ENCODE assay signal across 1 cellular context in genomic region chr13:98173431-98173921, GRCh38.
TF ChIP-seq lines count a peak whose summit lies in the region.

No MANE protein-coding gene starts in this region.

TF ChIP-seq in HepG2, 621 proteins besides CTCF, POLR2A, EP300 and RAD21 (continued from another document and continues in another):
- TF ChIP-seq ATF4 (CRISPR knock-in tag; IDR thresholded peaks at IDR 0.05), result peak in 1 of 2 experiments; percentile 81; a peak in 2 of 4 replicates
- peak; percentile 72 for TF ChIP-seq ATF7 (IDR thresholded peaks at IDR 0.05)
- 0 out of 2 replicates have a peak, but pooled peaks have one; percentile 46 for TF ChIP-seq ATF7 (CRISPR knock-in tag; IDR thresholded peaks at IDR 0.05)
- no peak for TF ChIP-seq ZNF780A (CRISPR knock-in tag; IDR thresholded peaks at IDR 0.05)
- no peak for TF ChIP-seq CBX2 (IDR thresholded peaks at IDR 0.05; ENCODE audit: low read depth, low read length)
- TF ChIP-seq CBX2 (CRISPR knock-in tag; IDR thresholded peaks at IDR 0.05; ENCODE audit: low read depth), result no peak
- TF ChIP-seq ISL2 (CRISPR knock-in tag; IDR thresholded peaks at IDR 0.05), result 0 out of 2 replicates have a peak, but pooled peaks have one; percentile 30
- TF ChIP-seq MTA3 (CRISPR knock-in tag; IDR thresholded peaks at IDR 0.05), result no peak
- no peak for TF ChIP-seq JDP2 (CRISPR knock-in tag; IDR thresholded peaks at IDR 0.05; ENCODE audit: borderline replicate concordance)
- no peak for TF ChIP-seq BRD4 (CRISPR knock-in tag; IDR thresholded peaks at IDR 0.05)
- no peak for TF ChIP-seq ZNF121 (CRISPR knock-in tag; IDR thresholded peaks at IDR 0.05)
- peak; percentile 58; the same call in 1 of the 2 replicates for TF ChIP-seq BORCS8-MEF2B (CRISPR knock-in tag; IDR thresholded peaks at IDR 0.05)
- TF ChIP-seq FOXA1 (IDR thresholded peaks at IDR 0.05), result peak; percentile 73
- TF ChIP-seq FOXA1 (CRISPR knock-in tag; IDR thresholded peaks at IDR 0.05), result peak; percentile 81
- peak; percentile 59; the same call in 1 of the 2 replicates for TF ChIP-seq ZSCAN5A (CRISPR knock-in tag; IDR thresholded peaks at IDR 0.05; ENCODE audit: borderline replicate concordance)
- TF ChIP-seq ZFP36L2 (CRISPR knock-in tag; IDR thresholded peaks at IDR 0.05), result no peak
- no peak for TF ChIP-seq GABPA (IDR thresholded peaks at IDR 0.05; ENCODE audit: low read depth, low read length)
- peak; percentile 63 for TF ChIP-seq GABPA (CRISPR knock-in tag; IDR thresholded peaks at IDR 0.05; ENCODE audit: low read depth)
- TF ChIP-seq ZNF576 (CRISPR knock-in tag; IDR thresholded peaks at IDR 0.05), result no peak
- no peak for TF ChIP-seq REL (CRISPR knock-in tag; conservative IDR thresholded peaks at IDR 0.05)
- TF ChIP-seq MYPOP (CRISPR knock-in tag; IDR thresholded peaks at IDR 0.05), result peak; percentile 66; the same call in 1 of the 2 replicates
- no peak for TF ChIP-seq ASH2L (IDR thresholded peaks at IDR 0.05; ENCODE audit: insufficient read length, low read depth, low read length)
- TF ChIP-seq PRDM4 (CRISPR knock-in tag; IDR thresholded peaks at IDR 0.05; ENCODE audit: borderline replicate concordance), result no peak
- no peak for TF ChIP-seq ZNF737 (CRISPR knock-in tag; IDR thresholded peaks at IDR 0.05; ENCODE audit: borderline replicate concordance)
- TF ChIP-seq STAT6 (CRISPR knock-in tag; IDR thresholded peaks at IDR 0.05; ENCODE audit: borderline replicate concordance), result 0 out of 2 replicates have a peak, but pooled peaks have one; percentile 67
- no peak for TF ChIP-seq NFE2L2 (IDR thresholded peaks at IDR 0.05; ENCODE audit: low read length)
- TF ChIP-seq DMAP1 (CRISPR knock-in tag; IDR thresholded peaks at IDR 0.05), result no peak
- peak; percentile 81 for TF ChIP-seq PHF21A (CRISPR knock-in tag; IDR thresholded peaks at IDR 0.05)
- TF ChIP-seq ZHX1 (CRISPR knock-in tag; IDR thresholded peaks at IDR 0.05; ENCODE audit: low read depth), result no peak
- TF ChIP-seq HDAC1 (CRISPR knock-in tag; IDR thresholded peaks at IDR 0.05), result peak; percentile 72
- no peak for TF ChIP-seq ZNF784 (CRISPR knock-in tag; IDR thresholded peaks at IDR 0.05; ENCODE audit: borderline replicate concordance)
- TF ChIP-seq ZFP37 (CRISPR knock-in tag; IDR thresholded peaks at IDR 0.05; ENCODE audit: borderline replicate concordance), result no peak; the same call in 1 of the 2 replicates
- peak; percentile 44; the same call in 1 of the 2 replicates for TF ChIP-seq MAFF (IDR thresholded peaks at IDR 0.05; ENCODE audit: low read depth, low read length)
- no peak for TF ChIP-seq ZNF318 (CRISPR knock-in tag; IDR thresholded peaks at IDR 0.05)
- peak; percentile 30; the same call in 1 of the 2 replicates for TF ChIP-seq ZNF556 (CRISPR knock-in tag; IDR thresholded peaks at IDR 0.05; ENCODE audit: borderline replicate concordance)
- peak; percentile 84 for TF ChIP-seq HNF1B (CRISPR knock-in tag; IDR thresholded peaks at IDR 0.05)
- TF ChIP-seq WIZ (CRISPR knock-in tag; IDR thresholded peaks at IDR 0.05), result no peak
